Comparison of ENCODE assay signal across 23 cellular contexts in the genomic region with DNA sequence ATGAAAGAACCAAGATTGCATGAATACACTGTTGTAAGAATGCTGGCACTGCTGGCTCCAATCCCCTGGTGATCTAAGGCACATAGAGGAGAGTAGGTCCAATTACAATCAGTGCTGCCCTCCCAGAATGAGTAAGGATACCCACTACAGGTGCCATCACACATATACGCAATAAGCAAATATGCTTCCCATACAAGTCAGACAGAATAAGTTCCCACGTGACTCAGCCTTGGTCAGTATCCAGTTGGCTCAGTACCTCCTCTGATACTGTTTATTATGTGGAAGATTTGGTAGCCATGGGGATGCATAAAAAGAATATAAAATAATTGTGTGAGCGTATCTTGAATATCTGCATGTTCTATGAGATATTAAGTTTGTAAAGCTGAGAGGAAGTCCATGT. TPM values are rescaled to one million over a fixed set of nuclear protein-coding genes. Genes with fewer than 3 reads are reported as not detected.
DNase-seq lines count a peak whose midpoint lies in the region; ATAC-seq and TF ChIP-seq lines count a peak whose summit lies in the region.
"Had no signal": no experiment of that assay in that cellular context is flagged by ENCODE, and none has a peak within 500 bp of the region (broad histone marks: within the 10 kb centered on the region; RNA-seq: fewer than 3 reads in every experiment).

No MANE protein-coding gene starts in this region.

- ATAC-seq in PC-3 (no peak), SK-N-SH treated with all-trans-retinoic acid at 6 μM for 48 hours (no peak)
- ATAC-seq: gastroesophageal sphincter, left lobe of liver had no signal

- H4K20me1 ChIP-seq in PC-3 (ENCODE audit: low read length): no peaks in the 10 kb centered on the region

- no peaks in the 10 kb centered on the region for H3K79me2 ChIP-seq in PC-3 (ENCODE audit: low read length)

- CTCF ChIA-PET in PC-3 (lab: Charles Lee): no interaction called here

- H3K27ac ChIP-seq in PC-3 (ENCODE audit: low read length): no peak overlapping the region
- H3K27ac ChIP-seq: gastroesophageal sphincter, neural progenitor cell, suprapubic skin had no signal

- H3K27me3 ChIP-seq in PC-3 (ENCODE audit: low read length): no peaks in the 10 kb centered on the region
- H3K27me3 ChIP-seq: gastroesophageal sphincter, neural progenitor cell, suprapubic skin had no signal

- H3K4me2 ChIP-seq in PC-3 (ENCODE audit: low read length): no peak overlapping the region
- H3K4me2 ChIP-seq: neural progenitor cell had no signal

- DNase-seq in Daoy (ENCODE audit: low read depth) (peak; percentile 42), PC-3 (peak; percentile 39), cardiac fibroblast (ENCODE audit: low read depth in 2 of 2) (peak; percentile 49 to 67), iris pigment epithelial cell (ENCODE audit: low read depth) (peak; percentile 31), NCI-H1417 treated with DMSO at 0.1 percent for 48 hours (lab: John Stamatoyannopoulos, UW) (no peak), NOMO-1 treated with DMSO at 0.1 percent for 48 hours (lab: John Stamatoyannopoulos, UW; ENCODE audit: unreplicated experiment) (no peak), middle frontal gyrus (ENCODE audit: extremely low spot score, low spot score) (no peak)
- DNase-seq: activated CD4-positive, alpha-beta T cell treated with anti-CD3 and anti-CD28 coated beads, Interleukin-2, amount 10 ng/mL, durations not matched to agents 24 days and 14 days; activated CD8-positive, alpha-beta memory T cell treated with anti-CD3 and anti-CD28 coated beads, Interleukin-2, amount 50 U/mL, for 4 hours; amniotic stem cell; CD4-positive, alpha-beta T cell; NCI-H1930; SHP77; T-helper 1 cell had no signal

- no TSS peak for BruUV-seq in PC-3 (replicated peaks; lab: Mats Ljungman, UMichigan)

- intact Hi-C loops in PC-3 (cut with micrococcal nuclease): no loop called here

- H3K9me3 ChIP-seq in PC-3 (ENCODE audit: low read length): no peaks in the 10 kb centered on the region
- H3K9me3 ChIP-seq: gastroesophageal sphincter, suprapubic skin had no signal

- H3K9me2 ChIP-seq in PC-3 (replicated peaks; ENCODE audit: low read length): no peaks in the 10 kb centered on the region

- no peak overlapping the region for H3K9ac ChIP-seq in PC-3 (ENCODE audit: low read length)
- H3K9ac ChIP-seq: neural progenitor cell had no signal

- POLR2A ChIA-PET in PC-3 (lab: Charles Lee; ENCODE audit: unreplicated experiment): no interaction called here

- TF ChIP-seq CTCF in PC-3 (conservative IDR thresholded peaks at IDR 0.05; ENCODE audit: low read depth, low read length) (no peak), cardiac fibroblast (IDR thresholded peaks at IDR 0.05; ENCODE audit: low read depth, low read length) (no peak)

- H3K4me3 ChIP-seq in PC-3 (ENCODE audit: low read length): no peak overlapping the region
- H3K4me3 ChIP-seq in cardiac fibroblast (replicated peaks in 1 of 2; ENCODE audit: low read depth in 2 of 2, low read length in 2 of 2): no peak overlapping the region
- H3K4me3 ChIP-seq: gastroesophageal sphincter, neural progenitor cell, suprapubic skin had no signal

- H3K4me1 ChIP-seq in PC-3 (ENCODE audit: insufficient read depth, low read length): no peaks in the 10 kb centered on the region
- H3K4me1 ChIP-seq: gastroesophageal sphincter, neural progenitor cell, suprapubic skin had no signal

- H3K36me3 ChIP-seq in PC-3 (ENCODE audit: low read depth, low read length): no peaks in the 10 kb centered on the region
- H3K36me3 ChIP-seq: gastroesophageal sphincter, neural progenitor cell, suprapubic skin had no signal

- no peaks in the 10 kb centered on the region for H3F3A ChIP-seq in PC-3 (ENCODE audit: low read length, unreplicated experiment)

- H2AFZ ChIP-seq in PC-3 (ENCODE audit: low read length): no peak overlapping the region
- H2AFZ ChIP-seq: neural progenitor cell had no signal

TF ChIP-seq in SK-N-SH treated with all-trans-retinoic acid at 6 μM for 48 hours, 23 proteins besides CTCF, POLR2A, EP300 and RAD21:
- no peak for TF ChIP-seq CSDC2 (CRISPR knock-in tag; IDR thresholded peaks at IDR 0.05)
- no peak for TF ChIP-seq ZFP30 (CRISPR knock-in tag; IDR thresholded peaks at IDR 0.05)
- no peak for TF ChIP-seq TCF4 (CRISPR knock-in tag; IDR thresholded peaks at IDR 0.05; ENCODE audit: borderline replicate concordance)
- TF ChIP-seq SNAI2 (CRISPR knock-in tag; IDR thresholded peaks at IDR 0.05): no peak
- TF ChIP-seq OSR1 (CRISPR knock-in tag; IDR thresholded peaks at IDR 0.05): no peak
- no peak for TF ChIP-seq ESRRG (CRISPR knock-in tag; IDR thresholded peaks at IDR 0.05)
- TF ChIP-seq, protein P1, sequence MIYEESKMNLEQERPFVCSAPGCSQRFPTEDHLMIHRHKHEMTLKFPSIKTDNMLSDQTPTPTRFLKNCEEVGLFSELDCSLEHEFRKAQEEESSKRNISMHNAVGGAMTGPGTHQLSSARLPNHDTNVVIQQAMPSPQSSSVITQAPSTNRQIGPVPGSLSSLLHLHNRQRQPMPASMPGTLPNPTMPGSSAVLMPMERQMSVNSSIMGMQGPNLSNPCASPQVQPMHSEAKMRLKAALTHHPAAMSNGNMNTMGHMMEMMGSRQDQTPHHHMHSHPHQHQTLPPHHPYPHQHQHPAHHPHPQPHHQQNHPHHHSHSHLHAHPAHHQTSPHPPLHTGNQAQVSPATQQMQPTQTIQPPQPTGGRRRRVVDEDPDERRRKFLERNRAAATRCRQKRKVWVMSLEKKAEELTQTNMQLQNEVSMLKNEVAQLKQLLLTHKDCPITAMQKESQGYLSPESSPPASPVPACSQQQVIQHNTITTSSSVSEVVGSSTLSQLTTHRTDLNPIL (CRISPR knock-in tag; IDR thresholded peaks at IDR 0.05; ENCODE audit: low read depth): no peak
- no peak for TF ChIP-seq GLIS3 (CRISPR knock-in tag; IDR thresholded peaks at IDR 0.05)
- no peak for TF ChIP-seq ISL1 (CRISPR knock-in tag; IDR thresholded peaks at IDR 0.05)
- no peak for TF ChIP-seq PPARA (CRISPR knock-in tag; IDR thresholded peaks at IDR 0.05; ENCODE audit: borderline replicate concordance)
- no peak for TF ChIP-seq ARNTL (CRISPR knock-in tag; IDR thresholded peaks at IDR 0.05; ENCODE audit: borderline replicate concordance, low read depth)
- TF ChIP-seq, protein P2, sequence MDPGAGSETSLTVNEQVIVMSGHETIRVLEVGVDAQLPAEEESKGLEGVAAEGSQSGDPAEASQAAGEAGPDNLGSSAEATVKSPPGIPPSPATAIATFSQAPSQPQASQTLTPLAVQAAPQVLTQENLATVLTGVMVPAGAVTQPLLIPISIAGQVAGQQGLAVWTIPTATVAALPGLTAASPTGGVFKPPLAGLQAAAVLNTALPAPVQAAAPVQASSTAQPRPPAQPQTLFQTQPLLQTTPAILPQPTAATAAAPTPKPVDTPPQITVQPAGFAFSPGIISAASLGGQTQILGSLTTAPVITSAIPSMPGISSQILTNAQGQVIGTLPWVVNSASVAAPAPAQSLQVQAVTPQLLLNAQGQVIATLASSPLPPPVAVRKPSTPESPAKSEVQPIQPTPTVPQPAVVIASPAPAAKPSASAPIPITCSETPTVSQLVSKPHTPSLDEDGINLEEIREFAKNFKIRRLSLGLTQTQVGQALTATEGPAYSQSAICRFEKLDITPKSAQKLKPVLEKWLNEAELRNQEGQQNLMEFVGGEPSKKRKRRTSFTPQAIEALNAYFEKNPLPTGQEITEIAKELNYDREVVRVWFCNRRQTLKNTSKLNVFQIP (CRISPR knock-in tag; IDR thresholded peaks at IDR 0.05; ENCODE audit: borderline replicate concordance, low read depth): no peak
- TF ChIP-seq ZNF8 (CRISPR knock-in tag; IDR thresholded peaks at IDR 0.05): no peak
- no peak for TF ChIP-seq BACH2 (CRISPR knock-in tag; IDR thresholded peaks at IDR 0.05; ENCODE audit: borderline replicate concordance)

RNA-seq across cellular contexts. Expression of gene OR2D3, which starts 8.9 kb away (rescaled TPM):
- not detected in 2 replicates for total RNA-seq in Daoy (2014; rRNA removed; shearing (Covaris generic))
- total RNA-seq in PC-3 (2014; rRNA removed): not detected in 2 replicates
- total RNA-seq: activated CD4-positive, alpha-beta T cell treated with anti-CD3 and anti-CD28 coated beads, Interleukin-2, amount 10 ng/mL, durations not matched to agents 24 days and 14 days; CD4-positive, alpha-beta T cell; chondrocyte; gastroesophageal sphincter; left lobe of liver; mononuclear cell; NCI-H460; renal cortical epithelial cell; suprapubic skin had no signal

RNA-seq across cellular contexts. Expression of gene ZNF215, which starts 14.3 kb away (rescaled TPM):
- total RNA-seq in Daoy (2014; rRNA removed; shearing (Covaris generic)): 3.8 and 5.5 TPM in 2 replicates
- total RNA-seq in PC-3 (2014; rRNA removed): 4.5 and 5.4 TPM in 2 replicates

RNA-seq across cellular contexts. Expression of gene OR2D2, which starts 19.6 kb away (rescaled TPM):
- not detected in 2 replicates for total RNA-seq in Daoy (2014; rRNA removed; shearing (Covaris generic))
- total RNA-seq in PC-3 (2014; rRNA removed): 0.11 TPM in 1 of 2 replicates, not detected in the other
- total RNA-seq: CD4-positive, alpha-beta T cell; chondrocyte; left lobe of liver had no signal

RNA-seq across cellular contexts. Expression of gene OR10A4, which starts 35.5 kb away (rescaled TPM):
- total RNA-seq in Daoy (2014; rRNA removed; shearing (Covaris generic)): not detected in 2 replicates
- total RNA-seq in PC-3 (2014; rRNA removed): not detected in 2 replicates
- total RNA-seq: activated CD4-positive, alpha-beta T cell treated with anti-CD3 and anti-CD28 coated beads, Interleukin-2, amount 10 ng/mL, durations not matched to agents 24 days and 14 days; CD4-positive, alpha-beta T cell; chondrocyte; gastroesophageal sphincter; left lobe of liver; mononuclear cell; NCI-H460; renal cortical epithelial cell; suprapubic skin had no signal

RNA-seq across cellular contexts. Expression of gene OR10A2, which starts 49.1 kb away (rescaled TPM):
- not detected in 2 replicates for total RNA-seq in Daoy (2014; rRNA removed; shearing (Covaris generic))
- total RNA-seq in PC-3 (2014; rRNA removed): not detected in 2 replicates
- total RNA-seq: activated CD4-positive, alpha-beta T cell treated with anti-CD3 and anti-CD28 coated beads, Interleukin-2, amount 10 ng/mL, durations not matched to agents 24 days and 14 days; CD4-positive, alpha-beta T cell; chondrocyte; left lobe of liver; mononuclear cell; NCI-H460; renal cortical epithelial cell; suprapubic skin had no signal

Comparison
In these comparisons a context has a peak if more than half of its experiments do, and no peak if none do; other contexts are left out.
1. DNase-seq: peak in Daoy (single experiment), PC-3 (single experiment), cardiac fibroblast (2 of 2) and iris pigment epithelial cell (single experiment); none in NCI-H1417 treated with DMSO at 0.1 percent for 48 hours (single experiment), NOMO-1 treated with DMSO at 0.1 percent for 48 hours (single experiment) and middle frontal gyrus (single experiment).